19 cellular contexts compared by ENCODE assay signal in genomic region chr7:143459359-143459758, GRCh38. TPM values are rescaled to one million over a fixed set of nuclear protein-coding genes. Genes with fewer than 3 reads are reported as not detected.
A peak's percentile ranks its signal among the peaks of the same experiment; 100 is the strongest.
DNase-seq lines count a peak whose midpoint lies in the region; ATAC-seq and TF ChIP-seq lines count a peak whose summit lies in the region.
"Had no signal": no experiment of that assay in that cellular context is flagged by ENCODE, and none has a peak within 500 bp of the region (broad histone marks: within the 10 kb centered on the region; RNA-seq: fewer than 3 reads in every experiment).

No MANE protein-coding gene starts in this region.

- peak overlapping the region; percentile 77; the same call in 1 of the 2 replicates for H2BK20ac ChIP-seq in IMR-90 (ENCODE audit: low read depth, low read length)

- H3K27me3 ChIP-seq in IMR-90 (ENCODE audit: control insufficient read depth, insufficient read depth, low read length) = no peaks in the 10 kb centered on the region
- no peaks in the 10 kb centered on the region for H3K27me3 ChIP-seq in esophagus squamous epithelium
- no peaks in the 10 kb centered on the region for H3K27me3 ChIP-seq in osteoblast (ENCODE audit: insufficient read depth, low read length)
- H3K27me3 ChIP-seq: BE2C had no signal

- dilution Hi-C loops in IMR-90 (cut with HindIII; ENCODE audit: low sequenced_read_pairs, unreplicated experiment) = no loop called here

- no peaks in the 10 kb centered on the region for H3K79me1 ChIP-seq in IMR-90 (ENCODE audit: low read depth in 1 of 2, low read length in 2 of 2)

- H3K9me1 ChIP-seq in IMR-90 (ENCODE audit: insufficient read depth, low read length) = peaks cover 8% of the 10 kb centered on the region

- peak overlapping the region in 5 of 7 donors; percentile 57 to 92 (median 77) for H3K27ac Mint-ChIP-seq in CD14-positive monocyte
- H3K27ac Mint-ChIP-seq: CD8-positive, alpha-beta memory T cell; IgD-negative memory B cell had no signal

- H3K4me1 ChIP-seq in IMR-90 (ENCODE audit: control insufficient read depth, insufficient read depth, low read length) (peaks cover 14% of the 10 kb centered on the region), esophagus squamous epithelium (peaks cover 3 to 53% (median 13%) of the 10 kb centered on the region in 3 donors), osteoblast (ENCODE audit: insufficient read depth, low read length) (peaks cover 38% of the 10 kb centered on the region)
- H3K4me1 ChIP-seq: BE2C had no signal

- TF ChIP-seq CTCF in CD14-positive monocyte (IDR thresholded peaks at IDR 0.05) (no peak), IMR-90 (conservative IDR thresholded peaks at IDR 0.05; ENCODE audit: low read depth, low read length) (no peak), esophagus squamous epithelium (IDR thresholded peaks at IDR 0.05) (no peak), osteoblast (IDR thresholded peaks at IDR 0.05; ENCODE audit: extremely low read depth, low read depth, low read length) (no peak)

- H4K20me1 ChIP-seq in IMR-90 (ENCODE audit: insufficient read depth, low read length) (no peaks in the 10 kb centered on the region; the same call in 1 of the 2 replicates), osteoblast (ENCODE audit: insufficient read depth, low read length) (no peaks in the 10 kb centered on the region)

- H3K4me2 ChIP-seq in IMR-90 (ENCODE audit: low read depth, low read length) (no peak overlapping the region), osteoblast (ENCODE audit: insufficient read depth, low read length) (no peak overlapping the region)

- peaks cover 0 to 4% of the 10 kb centered on the region in 2 donors for H3K36me3 Mint-ChIP-seq in CD14-positive monocyte
- H3K36me3 Mint-ChIP-seq: CD8-positive, alpha-beta memory T cell had no signal

- TF ChIP-seq POLR2A in IMR-90 (IDR thresholded peaks at IDR 0.05; ENCODE audit: low read depth, low read length) (no peak), esophagus squamous epithelium (IDR thresholded peaks at IDR 0.05) (no peak)

- no peaks in the 10 kb centered on the region for H3K36me3 ChIP-seq in IMR-90 (ENCODE audit: control insufficient read depth, insufficient read depth, low read length)
- H3K36me3 ChIP-seq in esophagus squamous epithelium = no peaks in the 10 kb centered on the region
- no peaks in the 10 kb centered on the region for H3K36me3 ChIP-seq in osteoblast (ENCODE audit: insufficient read depth, low read length)
- H3K36me3 ChIP-seq: BE2C had no signal

- intact Hi-C loops in CD14-positive monocyte (cut with micrococcal nuclease) = no loop called here
- intact Hi-C loops in IMR-90 (cut with micrococcal nuclease) = no loop called here
- intact Hi-C loops in esophagus squamous epithelium (cut with DNase I) = no loop called here

- no TSS peak for BruUV-seq in IMR-90 (replicated peaks; lab: Mats Ljungman, UMichigan)

- H4K5ac ChIP-seq in IMR-90 (ENCODE audit: low read depth, low read length) = peak overlapping the region; percentile 67; the same call in 1 of the 2 replicates

- no peaks in the 10 kb centered on the region for H3K27me3 Mint-ChIP-seq in CD14-positive monocyte (ENCODE audit: low read depth in 3 of 3)

- no peak overlapping the region; the same call in 1 of the 2 replicates for H4K91ac ChIP-seq in IMR-90 (ENCODE audit: insufficient read depth, low read depth, low read length)

- no peak overlapping the region for H2AFZ ChIP-seq in IMR-90 (replicated peaks; ENCODE audit: low read length, poor library complexity)
- H2AFZ ChIP-seq in osteoblast (ENCODE audit: low read length) = no peak overlapping the region

- no peak for ATAC-seq in IMR-90 (ENCODE audit: low read depth)

- no peak overlapping the region for H3K4me3 ChIP-seq in IMR-90 (ENCODE audit: insufficient read depth, low read depth, low read length)
- H3K4me3 ChIP-seq in esophagus squamous epithelium = no peak overlapping the region
- no peak overlapping the region for H3K4me3 ChIP-seq in osteoblast (ENCODE audit: insufficient read depth, low read length)

- peaks cover 0 to 9% (median 2%) of the 10 kb centered on the region in 7 donors for H3K9me3 Mint-ChIP-seq in CD14-positive monocyte

- no peak for TF ChIP-seq RAD21 in IMR-90 (IDR thresholded peaks at IDR 0.05; ENCODE audit: low read length)

- no CpG with 5 or more reads among the region's 1 CpG for WGBS in IMR-90 (ENCODE audit: extremely low coverage in 2 of 2, insufficient read length in 1 of 2), 2 experiments
- WGBS in esophagus squamous epithelium, 2 donors = 80 to 100% methylated on average over 1 of the region's 1 CpG

- H3K9me3 ChIP-seq in IMR-90 (ENCODE audit: control insufficient read depth, insufficient read depth, low read length) (no peaks in the 10 kb centered on the region; the same call in 1 of the 2 replicates), esophagus squamous epithelium (no peaks in the 10 kb centered on the region), osteoblast (ENCODE audit: low read depth, low read length) (no peaks in the 10 kb centered on the region)
- H3K9me3 ChIP-seq: BE2C had no signal

- H3K23ac ChIP-seq in IMR-90 (ENCODE audit: low read depth, low read length) = no peak overlapping the region

- H3K4me3 Mint-ChIP-seq in CD14-positive monocyte = no peak overlapping the region
- H3K4me3 Mint-ChIP-seq: CD8-positive, alpha-beta memory T cell; IgD-negative memory B cell had no signal

- H2BK15ac ChIP-seq in IMR-90 (ENCODE audit: low read depth, low read length) = no peak overlapping the region; the same call in 2 of the 3 replicates

- no peak overlapping the region for H3K56ac ChIP-seq in IMR-90 (ENCODE audit: extremely low read depth, insufficient read depth, low read length)

- H3K4me1 Mint-ChIP-seq in CD14-positive monocyte = peaks cover 46% of the 10 kb centered on the region
- H3K4me1 Mint-ChIP-seq: CD8-positive, alpha-beta memory T cell; IgD-negative memory B cell had no signal

- H2BK5ac ChIP-seq in IMR-90 (ENCODE audit: low read depth, low read length, poor library complexity, severe bottlenecking) = no peak overlapping the region

- H4K8ac ChIP-seq in IMR-90 (ENCODE audit: low read depth in 2 of 2, low read length in 2 of 2) = no peak overlapping the region

- CTCF ChIA-PET in IMR-90 (lab: Yijun Ruan, JAX) = no interaction called here

- H2BK120ac ChIP-seq in IMR-90 (ENCODE audit: low read depth, low read length) = no peak overlapping the region

- no peaks in the 10 kb centered on the region for H3K79me2 ChIP-seq in osteoblast (ENCODE audit: insufficient read depth, low read length)

- H3K9ac ChIP-seq in IMR-90 (ENCODE audit: low read depth, low read length) = no peak overlapping the region

- H3K27ac ChIP-seq in IMR-90 (ENCODE audit: insufficient read depth, low read length) (no peak overlapping the region), esophagus squamous epithelium (peak overlapping the region in 3 of 4 donors; percentile 61 to 78 (median 75)), osteoblast (ENCODE audit: low read depth, low read length) (peak overlapping the region; percentile 88)
- H3K27ac ChIP-seq: C4-2B had no signal

- no peak overlapping the region for H2AK9ac ChIP-seq in IMR-90 (replicated peaks; ENCODE audit: low read depth, low read length, poor library complexity)

- DNase-seq in CD14-positive monocyte (ENCODE audit: low spot score) (no peak), IMR-90 (no peak), esophagus squamous epithelium (lab: John Stamatoyannopoulos, UW) (no peak), osteoblast (ENCODE audit: insufficient read length, low spot score, missing footprints) (no peak), occipital lobe (lab: John Stamatoyannopoulos, UW) (no peak), HPDE6-E6E7 (ENCODE audit: extremely low spot score) (no peak), DMS 273 treated with DMSO at 0.1 percent for 48 hours (lab: John Stamatoyannopoulos, UW) (no peak)
- DNase-seq: ACHN; BE2C; Caco-2; CD8-positive, alpha-beta memory T cell; DMS53; GF-D8; HCEC 1CT had no signal

- H2AK5ac ChIP-seq in IMR-90 (ENCODE audit: low read depth, low read length) = peak overlapping the region; percentile 10

- H3K4ac ChIP-seq in IMR-90 (ENCODE audit: low read depth, low read length) = peak overlapping the region; percentile 26; the same call in 1 of the 2 replicates

- POLR2A ChIA-PET in IMR-90 (lab: Charles Lee; ENCODE audit: unreplicated experiment) = no interaction called here

- peak overlapping the region; percentile 47; the same call in 1 of the 2 replicates for H3K18ac ChIP-seq in IMR-90 (ENCODE audit: low read depth, low read length)

- in situ Hi-C loops in IMR-90 (cut with MboI; ENCODE audit: low sequenced_read_pairs) = no loop called here

- H3K14ac ChIP-seq in IMR-90 (replicated peaks; ENCODE audit: low read depth, low read length) = no peak overlapping the region; the same call in 1 of the 2 replicates

TF ChIP-seq in IMR-90, 13 proteins besides CTCF, POLR2A, EP300 and RAD21:
- TF ChIP-seq RCOR1 (IDR thresholded peaks at IDR 0.05; ENCODE audit: insufficient replicate concordance, low read length) (no peak), FOS (IDR thresholded peaks at IDR 0.05; ENCODE audit: low read depth, low read length) (no peak), RFX5 (IDR thresholded peaks at IDR 0.05; ENCODE audit: low read depth, low read length) (no peak)
TF ChIP-seq in IMR-90: peak in this region for 0.

RNA-seq across cellular contexts. Expression of gene TAS2R60, which starts 16.1 kb away (rescaled TPM):
- polyA plus RNA-seq in CD14-positive monocyte (not detected), IMR-90 (2012; rRNA removed) (not detected in 2 replicates)
- total RNA-seq in IMR-90 (2012; rRNA removed) (not detected in 2 replicates), esophagus squamous epithelium (not detected), osteoblast (not detected in 2 replicates), occipital lobe (not detected)
- polyA plus RNA-seq in IMR-90 (2012; cell fraction: cytosol; rRNA removed) = not detected in 2 replicates
- not detected in 2 replicates for polyA plus RNA-seq in IMR-90 (2012; cell fraction: nucleus; rRNA removed; ENCODE audit: low replicate concordance)
- total RNA-seq: A172; Caco-2; CD8-positive, alpha-beta memory T cell; H4; HT-29 had no signal
- polyA plus RNA-seq: CD8-positive, alpha-beta memory T cell; IgD-negative memory B cell had no signal

RNA-seq across cellular contexts. Expression of gene TAS2R41, which starts 18.3 kb away (rescaled TPM):
- polyA plus RNA-seq in CD14-positive monocyte = not detected
- total RNA-seq in IMR-90 (2012; rRNA removed) = not detected in 2 replicates
- not detected in 2 replicates for polyA plus RNA-seq in IMR-90 (2012; rRNA removed)
- not detected in 2 replicates for polyA plus RNA-seq in IMR-90 (2012; cell fraction: cytosol; rRNA removed)
- polyA plus RNA-seq in IMR-90 (2012; cell fraction: nucleus; rRNA removed; ENCODE audit: low replicate concordance) = not detected in 2 replicates
- under 1 TPM in 1 of 4 donors, not detected in 3; 0.70 TPM for total RNA-seq in esophagus squamous epithelium
- total RNA-seq in osteoblast = not detected in 2 replicates
- total RNA-seq in occipital lobe = not detected
- total RNA-seq: A172; Caco-2; CD8-positive, alpha-beta memory T cell; H4; HT-29 had no signal
- polyA plus RNA-seq: CD8-positive, alpha-beta memory T cell; IgD-negative memory B cell had no signal

RNA-seq across cellular contexts. Expression of gene EPHA1, which starts 50.7 kb away (rescaled TPM):
- polyA plus RNA-seq in CD14-positive monocyte (under 1 TPM in 1 of 2 donors, not detected in 1; 0.50 TPM), IMR-90 (2012; rRNA removed) (0.10 TPM in 1 of 2 replicates, not detected in the other)
- total RNA-seq in IMR-90 (2012; rRNA removed) (not detected in 2 replicates), esophagus squamous epithelium (100 to 1,000 TPM in 1 of 4 donors, 10 to 100 TPM in 3; 64.5 to 132 (median 77.4) TPM), osteoblast (not detected in 2 replicates), occipital lobe (not detected)
- 0.04 TPM in 1 of 2 replicates, not detected in the other for polyA plus RNA-seq in IMR-90 (2012; cell fraction: cytosol; rRNA removed)
- polyA plus RNA-seq in IMR-90 (2012; cell fraction: nucleus; rRNA removed; ENCODE audit: low replicate concordance) = 0.04 and 0.11 TPM in 2 replicates
- total RNA-seq: H4 had no signal

Comparison
In these comparisons a context has a peak if more than half of its experiments do, and no peak if none do; other contexts are left out.
1. RNA of gene EPHA1, which starts 50.7 kb away (total RNA-seq): 64.5 to 132 TPM in esophagus squamous epithelium; not detected in IMR-90, not detected in osteoblast and not detected in occipital lobe (single experiment); every median in the first group is over 10 times any median in the second.